ENCODE assay signal across 13 cellular contexts in the genomic region with DNA sequence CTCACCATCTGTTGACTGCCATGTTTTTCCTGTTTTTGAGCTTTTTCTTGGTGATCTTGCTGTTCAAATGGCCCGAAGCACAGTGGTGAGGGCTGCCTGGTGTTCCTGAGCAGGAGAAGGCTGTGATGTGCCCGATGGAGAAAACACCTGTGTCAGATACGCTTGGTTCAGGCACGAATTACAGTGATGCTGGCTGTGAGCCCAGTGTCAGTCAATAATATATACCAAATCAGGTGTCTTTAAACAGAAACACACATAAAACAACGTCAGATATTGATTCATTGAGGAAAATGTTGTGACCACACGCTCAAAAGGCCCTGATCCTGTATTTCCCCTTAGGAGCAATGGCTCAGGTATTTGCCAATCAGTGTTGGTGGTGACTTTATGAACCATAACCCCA.
DNase-seq lines count a peak whose midpoint lies in the region; ATAC-seq lines count a peak whose summit lies in the region.
"Had no signal": no experiment of that assay in that cellular context is flagged by ENCODE, and none has a peak within 500 bp of the region (broad histone marks: within the 10 kb centered on the region; RNA-seq: fewer than 3 reads in every experiment).

No MANE protein-coding gene starts in this region.

- ATAC-seq in HG02884 (IDR thresholded peaks at IDR 0.05; ENCODE audit: unreplicated experiment) = no peak
- no peak for ATAC-seq in HG03108 (IDR thresholded peaks at IDR 0.05; ENCODE audit: unreplicated experiment)
- ATAC-seq: GM23338 had no signal

- peak; percentile 47 for DNase-seq in activated effector memory CD4-positive, alpha-beta T cell treated with anti-CD3 and anti-CD28 coated beads, Interleukin-2, amount 50 U/mL, for 16 hours
- DNase-seq in activated effector memory CD4-positive, alpha-beta T cell treated with Interleukin-2 at 50 U/mL for 16 hours = no peak
- DNase-seq in NCI-H146 (lab: John Stamatoyannopoulos, UW) (peak; percentile 34), mucosa of gallbladder (ENCODE audit: low spot score) (peak; percentile 62), NCI-H128 (lab: John Stamatoyannopoulos, UW; ENCODE audit: unreplicated experiment) (no peak)
- DNase-seq: C1 segment of cervical spinal cord; CD4-positive, alpha-beta T cell; DMS53; GF-D8; H7 had no signal

Comparison
In these comparisons a context has a peak if more than half of its experiments do, and no peak if none do; other contexts are left out.
1. DNase-seq: peak in activated effector memory CD4-positive, alpha-beta T cell treated with anti-CD3 and anti-CD28 coated beads, Interleukin-2, amount 50 U/mL, for 16 hours (single experiment), NCI-H146 (single experiment) and mucosa of gallbladder (single experiment); none in activated effector memory CD4-positive, alpha-beta T cell treated with Interleukin-2 at 50 U/mL for 16 hours (single experiment) and NCI-H128 (single experiment).